In genomic region chr5:160399402-160400353, GRCh38 we compare ENCODE assay signal across 8 cellular contexts. TPM values are rescaled to one million over a fixed set of nuclear protein-coding genes. Genes with fewer than 3 reads are reported as not detected.
DNase-seq lines count a peak whose midpoint lies in the region; ATAC-seq and TF ChIP-seq lines count a peak whose summit lies in the region.

Gene FAM200C, minus strand, starts transcription at chr5:160400054. Its CDS starts 4,564 bp downstream, at chr5:160395490.

- peaks cover 3% of the 10 kb centered on the region for H3K4me1 ChIP-seq in right cardiac atrium (ENCODE audit: control insufficient read depth, insufficient read depth, low read length)
- no peaks in the 10 kb centered on the region for H3K4me1 ChIP-seq in uterus

- under 1% methylated on average over 41 of the region's 41 CpGs for WGBS in right cardiac atrium

- no peaks in the 10 kb centered on the region for H3K9me3 Mint-ChIP-seq in T-helper 1 cell treated with Interleukin-12 subunit alpha and Interleukin-12 subunit beta and Interleukin-4 antibody, amounts not matched to agents 30 μg/mL and 1 μg/mL, for 36 hours

- intact Hi-C loops in right cardiac atrium (cut with DNase I) (no loop called here), uterus (cut with DNase I; ENCODE audit: low total_unique reads) (no loop called here)

- H3K27me3 ChIP-seq in right cardiac atrium (ENCODE audit: control insufficient read depth, insufficient read depth): no peaks in the 10 kb centered on the region
- H3K27me3 ChIP-seq in uterus: no peaks in the 10 kb centered on the region

- no peaks in the 10 kb centered on the region for H3K27me3 Mint-ChIP-seq in T-helper 1 cell treated with Interleukin-12 subunit alpha and Interleukin-12 subunit beta and Interleukin-4 antibody, amounts not matched to agents 30 μg/mL and 1 μg/mL, for 36 hours (ENCODE audit: low read depth)

- ATAC-seq in GM18502 (IDR thresholded peaks at IDR 0.05; ENCODE audit: poor library complexity, unreplicated experiment) (peak; percentile 90), HG02943 (IDR thresholded peaks at IDR 0.05; ENCODE audit: low read depth, unreplicated experiment) (peak; percentile 81), right cardiac atrium (peak; percentile 98 to 99)

- H3K4me1 Mint-ChIP-seq in T-helper 1 cell treated with Interleukin-12 subunit alpha and Interleukin-12 subunit beta and Interleukin-4 antibody, amounts not matched to agents 30 μg/mL and 1 μg/mL, for 36 hours (ENCODE audit: low read depth): peaks cover 15% of the 10 kb centered on the region

- no peaks in the 10 kb centered on the region for H3K36me3 ChIP-seq in uterus

- no peaks in the 10 kb centered on the region for H3K9me3 ChIP-seq in right cardiac atrium (ENCODE audit: control insufficient read depth, low read length)
- H3K9me3 ChIP-seq in uterus: no peaks in the 10 kb centered on the region

- H3K27ac ChIP-seq in right cardiac atrium (ENCODE audit: low read length): peak within 1 kb of the TSS; percentile 82
- H3K27ac ChIP-seq in uterus: peak within 1 kb of the TSS; percentile 82 to 92

- H3K4me3 Mint-ChIP-seq in T-helper 1 cell treated with Interleukin-12 subunit alpha and Interleukin-12 subunit beta and Interleukin-4 antibody, amounts not matched to agents 30 μg/mL and 1 μg/mL, for 36 hours: peak within 1 kb of the TSS; percentile 84

- H3K4me3 ChIP-seq in right cardiac atrium (ENCODE audit: low read length) (peak within 1 kb of the TSS; percentile 59), uterus (peak within 1 kb of the TSS; percentile 55 to 74)

- peaks cover 21% of the 10 kb centered on the region for H3K36me3 Mint-ChIP-seq in T-helper 1 cell treated with Interleukin-12 subunit alpha and Interleukin-12 subunit beta and Interleukin-4 antibody, amounts not matched to agents 30 μg/mL and 1 μg/mL, for 36 hours (ENCODE audit: low read depth)

- DNase-seq in NCI-H1694 treated with DMSO at 0.1 percent for 48 hours (lab: John Stamatoyannopoulos, UW) (peak; percentile 86), anterior cingulate cortex (lab: John Stamatoyannopoulos, UW) (peak; percentile 45 to 93 (median 88)), right cardiac atrium (peak; percentile 94 to 97 (median 96)), pulmonary artery endothelial cell (ENCODE audit: low read depth, low spot score) (peak; percentile 75), uterus (peak; percentile 89 to 90)

- no peak for TF ChIP-seq CTCF in uterus (IDR thresholded peaks at IDR 0.05)

- peak within 1 kb of the TSS; percentile 66 for H3K27ac Mint-ChIP-seq in T-helper 1 cell treated with Interleukin-12 subunit alpha and Interleukin-12 subunit beta and Interleukin-4 antibody, amounts not matched to agents 30 μg/mL and 1 μg/mL, for 36 hours

- TF ChIP-seq POLR2A in uterus (IDR thresholded peaks at IDR 0.05): peak; percentile 87 to 95

RNA-seq across cellular contexts. Expression of gene FAM200C, which starts in this region (rescaled TPM):
- 1 to 10 TPM; 3.3 to 6.0 (median 4.5) TPM for total RNA-seq in right cardiac atrium
- 3.4 TPM for polyA plus RNA-seq in right cardiac atrium
- 1.9 and 3.8 TPM in 2 replicates for total RNA-seq in pulmonary artery endothelial cell
- 10 to 100 TPM in 3 of 4 donors, 1 to 10 TPM in 1; 6.1 to 34.1 (median 18.4) TPM for total RNA-seq in uterus

Comparison
In these comparisons a context has a peak if more than half of its experiments do, and no peak if none do; other contexts are left out.
1. Peak in every context shown above with its lines: DNase-seq, ATAC-seq, H3K4me3 ChIP-seq and H3K27ac ChIP-seq.